Comparison of ENCODE assay signal across 1 cellular context in the genomic region with DNA sequence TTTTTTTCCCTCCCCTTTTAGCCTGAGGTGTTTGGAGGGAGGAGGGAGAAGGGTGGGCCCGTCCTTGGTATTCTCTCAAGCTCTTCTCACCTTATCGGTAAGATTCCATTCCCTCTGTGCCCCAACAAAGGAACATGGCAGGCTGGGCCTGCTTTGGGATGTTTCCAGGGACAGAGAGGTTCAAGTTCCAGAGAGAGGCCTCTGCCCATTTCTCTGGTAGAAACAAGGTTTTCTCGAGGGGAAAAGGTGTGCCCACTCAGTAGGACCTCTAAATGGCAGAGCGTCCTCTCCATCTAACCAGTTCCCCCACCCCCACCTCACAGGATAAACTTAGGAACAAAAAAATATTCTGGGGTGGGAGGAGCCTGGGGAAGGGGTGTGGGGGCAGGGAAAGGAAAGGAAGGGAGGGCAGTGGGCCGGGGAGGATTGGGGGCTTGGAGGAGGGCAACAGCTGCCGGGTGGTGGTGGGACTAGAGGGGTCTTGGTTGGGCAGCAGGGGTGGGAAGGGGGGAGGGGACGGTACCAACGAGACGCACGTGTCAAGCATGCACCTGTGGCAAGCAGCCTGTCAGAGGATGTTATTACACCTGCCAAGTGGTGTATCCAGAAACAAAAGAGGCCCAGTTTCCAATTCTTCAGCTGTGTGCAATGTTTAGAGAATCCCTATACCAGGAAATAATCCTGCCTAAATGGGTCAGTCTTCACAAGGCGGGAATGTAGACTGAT.
TF ChIP-seq lines count a peak whose summit lies in the region.

No MANE protein-coding gene starts in this region.

TF ChIP-seq in HepG2, 621 proteins besides CTCF, POLR2A, EP300 and RAD21 (continued from another document and continues in another):
- TF ChIP-seq, protein P1, sequence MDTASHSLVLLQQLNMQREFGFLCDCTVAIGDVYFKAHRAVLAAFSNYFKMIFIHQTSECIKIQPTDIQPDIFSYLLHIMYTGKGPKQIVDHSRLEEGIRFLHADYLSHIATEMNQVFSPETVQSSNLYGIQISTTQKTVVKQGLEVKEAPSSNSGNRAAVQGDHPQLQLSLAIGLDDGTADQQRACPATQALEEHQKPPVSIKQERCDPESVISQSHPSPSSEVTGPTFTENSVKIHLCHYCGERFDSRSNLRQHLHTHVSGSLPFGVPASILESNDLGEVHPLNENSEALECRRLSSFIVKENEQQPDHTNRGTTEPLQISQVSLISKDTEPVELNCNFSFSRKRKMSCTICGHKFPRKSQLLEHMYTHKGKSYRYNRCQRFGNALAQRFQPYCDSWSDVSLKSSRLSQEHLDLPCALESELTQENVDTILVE (CRISPR knock-in tag; IDR thresholded peaks at IDR 0.05): no peak
- TF ChIP-seq ZNF205 (CRISPR knock-in tag; IDR thresholded peaks at IDR 0.05) (no peak), SP5 (CRISPR knock-in tag; IDR thresholded peaks at IDR 0.05; ENCODE audit: borderline replicate concordance, low read depth) (0 out of 2 replicates have a peak, but pooled peaks have one; percentile 25), NFE2 (CRISPR knock-in tag; IDR thresholded peaks at IDR 0.05) (no peak), ZEB1 (IDR thresholded peaks at IDR 0.05; ENCODE audit: insufficient replicate concordance, low read depth) (peak; percentile 16), ZNF556 (CRISPR knock-in tag; IDR thresholded peaks at IDR 0.05; ENCODE audit: borderline replicate concordance) (no peak), ZNF724P (CRISPR knock-in tag; IDR thresholded peaks at IDR 0.05; ENCODE audit: borderline replicate concordance) (no peak), ZSCAN21 (CRISPR knock-in tag; IDR thresholded peaks at IDR 0.05; ENCODE audit: borderline replicate concordance) (no peak), TSC22D2 (CRISPR knock-in tag; IDR thresholded peaks at IDR 0.05; ENCODE audit: borderline replicate concordance) (no peak), MAZ (IDR thresholded peaks at IDR 0.05; ENCODE audit: borderline replicate concordance, low read depth, low read length) (no peak; the same call in 1 of the 2 replicates), MAZ (CRISPR knock-in tag; IDR thresholded peaks at IDR 0.05; ENCODE audit: low read depth) (no peak), ZFP36L2 (CRISPR knock-in tag; IDR thresholded peaks at IDR 0.05) (no peak), ATF7-NPFF (CRISPR knock-in tag; IDR thresholded peaks at IDR 0.05; ENCODE audit: low read depth) (no peak), XRCC5 (optimal IDR thresholded peaks at IDR 0.05; ENCODE audit: low read length) (peak; percentile 44), RNF2 (conservative IDR thresholded peaks at IDR 0.05; ENCODE audit: low read depth) (no peak), SSRP1 (CRISPR knock-in tag; IDR thresholded peaks at IDR 0.05) (no peak; the same call in 1 of the 2 replicates), KDM5B (CRISPR knock-in tag; IDR thresholded peaks at IDR 0.05; ENCODE audit: borderline replicate concordance) (peak; percentile 64; the same call in 1 of the 2 replicates), SMYD3 (CRISPR knock-in tag; IDR thresholded peaks at IDR 0.05) (no peak), ARNT2 (CRISPR knock-in tag; IDR thresholded peaks at IDR 0.05; ENCODE audit: low read depth) (no peak), DMAP1 (CRISPR knock-in tag; IDR thresholded peaks at IDR 0.05) (no peak), NCOA5 (CRISPR knock-in tag; IDR thresholded peaks at IDR 0.05) (no peak), POLR2AphosphoS5 (IDR thresholded peaks at IDR 0.05; ENCODE audit: low read depth, low read length) (peak; percentile 56; the same call in 1 of the 2 replicates), FLYWCH1 (CRISPR knock-in tag; IDR thresholded peaks at IDR 0.05) (no peak), RARA (CRISPR knock-in tag; IDR thresholded peaks at IDR 0.05) (no peak), MED13 (CRISPR knock-in tag; IDR thresholded peaks at IDR 0.05) (no peak), ZNF282 (IDR thresholded peaks at IDR 0.05; ENCODE audit: partially characterized antibody) (no peak), TAF15 (IDR thresholded peaks at IDR 0.05; ENCODE audit: low read depth, low read length, poor library complexity, severe bottlenecking) (no peak), ZFX (CRISPR knock-in tag; IDR thresholded peaks at IDR 0.05; ENCODE audit: low read depth) (0 out of 2 replicates have a peak, but pooled peaks have one; percentile 29), ZNF792 (CRISPR knock-in tag; IDR thresholded peaks at IDR 0.05) (no peak), GATA4 (IDR thresholded peaks at IDR 0.05; ENCODE audit: borderline replicate concordance, low read depth) (no peak; the same call in 1 of the 2 replicates), ZSCAN22 (CRISPR knock-in tag; IDR thresholded peaks at IDR 0.05) (no peak), HES4 (CRISPR knock-in tag; IDR thresholded peaks at IDR 0.05; ENCODE audit: borderline replicate concordance) (no peak)
- TF ChIP-seq, protein P2, sequence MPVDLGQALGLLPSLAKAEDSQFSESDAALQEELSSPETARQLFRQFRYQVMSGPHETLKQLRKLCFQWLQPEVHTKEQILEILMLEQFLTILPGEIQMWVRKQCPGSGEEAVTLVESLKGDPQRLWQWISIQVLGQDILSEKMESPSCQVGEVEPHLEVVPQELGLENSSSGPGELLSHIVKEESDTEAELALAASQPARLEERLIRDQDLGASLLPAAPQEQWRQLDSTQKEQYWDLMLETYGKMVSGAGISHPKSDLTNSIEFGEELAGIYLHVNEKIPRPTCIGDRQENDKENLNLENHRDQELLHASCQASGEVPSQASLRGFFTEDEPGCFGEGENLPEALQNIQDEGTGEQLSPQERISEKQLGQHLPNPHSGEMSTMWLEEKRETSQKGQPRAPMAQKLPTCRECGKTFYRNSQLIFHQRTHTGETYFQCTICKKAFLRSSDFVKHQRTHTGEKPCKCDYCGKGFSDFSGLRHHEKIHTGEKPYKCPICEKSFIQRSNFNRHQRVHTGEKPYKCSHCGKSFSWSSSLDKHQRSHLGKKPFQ (CRISPR knock-in tag; IDR thresholded peaks at IDR 0.05; ENCODE audit: insufficient replicate concordance): no peak
- TF ChIP-seq, protein P3, sequence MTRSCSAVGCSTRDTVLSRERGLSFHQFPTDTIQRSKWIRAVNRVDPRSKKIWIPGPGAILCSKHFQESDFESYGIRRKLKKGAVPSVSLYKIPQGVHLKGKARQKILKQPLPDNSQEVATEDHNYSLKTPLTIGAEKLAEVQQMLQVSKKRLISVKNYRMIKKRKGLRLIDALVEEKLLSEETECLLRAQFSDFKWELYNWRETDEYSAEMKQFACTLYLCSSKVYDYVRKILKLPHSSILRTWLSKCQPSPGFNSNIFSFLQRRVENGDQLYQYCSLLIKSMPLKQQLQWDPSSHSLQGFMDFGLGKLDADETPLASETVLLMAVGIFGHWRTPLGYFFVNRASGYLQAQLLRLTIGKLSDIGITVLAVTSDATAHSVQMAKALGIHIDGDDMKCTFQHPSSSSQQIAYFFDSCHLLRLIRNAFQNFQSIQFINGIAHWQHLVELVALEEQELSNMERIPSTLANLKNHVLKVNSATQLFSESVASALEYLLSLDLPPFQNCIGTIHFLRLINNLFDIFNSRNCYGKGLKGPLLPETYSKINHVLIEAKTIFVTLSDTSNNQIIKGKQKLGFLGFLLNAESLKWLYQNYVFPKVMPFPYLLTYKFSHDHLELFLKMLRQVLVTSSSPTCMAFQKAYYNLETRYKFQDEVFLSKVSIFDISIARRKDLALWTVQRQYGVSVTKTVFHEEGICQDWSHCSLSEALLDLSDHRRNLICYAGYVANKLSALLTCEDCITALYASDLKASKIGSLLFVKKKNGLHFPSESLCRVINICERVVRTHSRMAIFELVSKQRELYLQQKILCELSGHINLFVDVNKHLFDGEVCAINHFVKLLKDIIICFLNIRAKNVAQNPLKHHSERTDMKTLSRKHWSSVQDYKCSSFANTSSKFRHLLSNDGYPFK (CRISPR knock-in tag; IDR thresholded peaks at IDR 0.05; ENCODE audit: borderline replicate concordance): no peak
- TF ChIP-seq, protein P4, sequence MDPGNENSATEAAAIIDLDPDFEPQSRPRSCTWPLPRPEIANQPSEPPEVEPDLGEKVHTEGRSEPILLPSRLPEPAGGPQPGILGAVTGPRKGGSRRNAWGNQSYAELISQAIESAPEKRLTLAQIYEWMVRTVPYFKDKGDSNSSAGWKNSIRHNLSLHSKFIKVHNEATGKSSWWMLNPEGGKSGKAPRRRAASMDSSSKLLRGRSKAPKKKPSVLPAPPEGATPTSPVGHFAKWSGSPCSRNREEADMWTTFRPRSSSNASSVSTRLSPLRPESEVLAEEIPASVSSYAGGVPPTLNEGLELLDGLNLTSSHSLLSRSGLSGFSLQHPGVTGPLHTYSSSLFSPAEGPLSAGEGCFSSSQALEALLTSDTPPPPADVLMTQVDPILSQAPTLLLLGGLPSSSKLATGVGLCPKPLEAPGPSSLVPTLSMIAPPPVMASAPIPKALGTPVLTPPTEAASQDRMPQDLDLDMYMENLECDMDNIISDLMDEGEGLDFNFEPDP (CRISPR knock-in tag; conservative IDR thresholded peaks at IDR 0.05): no peak
- TF ChIP-seq, protein P5, sequence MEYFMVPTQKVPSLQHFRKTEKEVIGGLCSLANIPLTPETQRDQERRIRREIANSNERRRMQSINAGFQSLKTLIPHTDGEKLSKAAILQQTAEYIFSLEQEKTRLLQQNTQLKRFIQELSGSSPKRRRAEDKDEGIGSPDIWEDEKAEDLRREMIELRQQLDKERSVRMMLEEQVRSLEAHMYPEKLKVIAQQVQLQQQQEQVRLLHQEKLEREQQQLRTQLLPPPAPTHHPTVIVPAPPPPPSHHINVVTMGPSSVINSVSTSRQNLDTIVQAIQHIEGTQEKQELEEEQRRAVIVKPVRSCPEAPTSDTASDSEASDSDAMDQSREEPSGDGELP (IDR thresholded peaks at IDR 0.05; ENCODE audit: borderline replicate concordance, low read depth): peak; percentile 10; the same call in 1 of the 2 replicates
- TF ChIP-seq, protein P6, sequence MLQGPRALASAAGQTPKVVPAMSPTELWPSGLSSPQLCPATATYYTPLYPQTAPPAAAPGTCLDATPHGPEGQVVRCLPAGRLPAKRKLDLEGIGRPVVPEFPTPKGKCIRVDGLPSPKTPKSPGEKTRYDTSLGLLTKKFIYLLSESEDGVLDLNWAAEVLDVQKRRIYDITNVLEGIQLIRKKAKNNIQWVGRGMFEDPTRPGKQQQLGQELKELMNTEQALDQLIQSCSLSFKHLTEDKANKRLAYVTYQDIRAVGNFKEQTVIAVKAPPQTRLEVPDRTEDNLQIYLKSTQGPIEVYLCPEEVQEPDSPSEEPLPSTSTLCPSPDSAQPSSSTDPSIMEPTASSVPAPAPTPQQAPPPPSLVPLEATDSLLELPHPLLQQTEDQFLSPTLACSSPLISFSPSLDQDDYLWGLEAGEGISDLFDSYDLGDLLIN (CRISPR knock-in tag; IDR thresholded peaks at IDR 0.05; ENCODE audit: borderline replicate concordance): no peak
- TF ChIP-seq, protein P7, sequence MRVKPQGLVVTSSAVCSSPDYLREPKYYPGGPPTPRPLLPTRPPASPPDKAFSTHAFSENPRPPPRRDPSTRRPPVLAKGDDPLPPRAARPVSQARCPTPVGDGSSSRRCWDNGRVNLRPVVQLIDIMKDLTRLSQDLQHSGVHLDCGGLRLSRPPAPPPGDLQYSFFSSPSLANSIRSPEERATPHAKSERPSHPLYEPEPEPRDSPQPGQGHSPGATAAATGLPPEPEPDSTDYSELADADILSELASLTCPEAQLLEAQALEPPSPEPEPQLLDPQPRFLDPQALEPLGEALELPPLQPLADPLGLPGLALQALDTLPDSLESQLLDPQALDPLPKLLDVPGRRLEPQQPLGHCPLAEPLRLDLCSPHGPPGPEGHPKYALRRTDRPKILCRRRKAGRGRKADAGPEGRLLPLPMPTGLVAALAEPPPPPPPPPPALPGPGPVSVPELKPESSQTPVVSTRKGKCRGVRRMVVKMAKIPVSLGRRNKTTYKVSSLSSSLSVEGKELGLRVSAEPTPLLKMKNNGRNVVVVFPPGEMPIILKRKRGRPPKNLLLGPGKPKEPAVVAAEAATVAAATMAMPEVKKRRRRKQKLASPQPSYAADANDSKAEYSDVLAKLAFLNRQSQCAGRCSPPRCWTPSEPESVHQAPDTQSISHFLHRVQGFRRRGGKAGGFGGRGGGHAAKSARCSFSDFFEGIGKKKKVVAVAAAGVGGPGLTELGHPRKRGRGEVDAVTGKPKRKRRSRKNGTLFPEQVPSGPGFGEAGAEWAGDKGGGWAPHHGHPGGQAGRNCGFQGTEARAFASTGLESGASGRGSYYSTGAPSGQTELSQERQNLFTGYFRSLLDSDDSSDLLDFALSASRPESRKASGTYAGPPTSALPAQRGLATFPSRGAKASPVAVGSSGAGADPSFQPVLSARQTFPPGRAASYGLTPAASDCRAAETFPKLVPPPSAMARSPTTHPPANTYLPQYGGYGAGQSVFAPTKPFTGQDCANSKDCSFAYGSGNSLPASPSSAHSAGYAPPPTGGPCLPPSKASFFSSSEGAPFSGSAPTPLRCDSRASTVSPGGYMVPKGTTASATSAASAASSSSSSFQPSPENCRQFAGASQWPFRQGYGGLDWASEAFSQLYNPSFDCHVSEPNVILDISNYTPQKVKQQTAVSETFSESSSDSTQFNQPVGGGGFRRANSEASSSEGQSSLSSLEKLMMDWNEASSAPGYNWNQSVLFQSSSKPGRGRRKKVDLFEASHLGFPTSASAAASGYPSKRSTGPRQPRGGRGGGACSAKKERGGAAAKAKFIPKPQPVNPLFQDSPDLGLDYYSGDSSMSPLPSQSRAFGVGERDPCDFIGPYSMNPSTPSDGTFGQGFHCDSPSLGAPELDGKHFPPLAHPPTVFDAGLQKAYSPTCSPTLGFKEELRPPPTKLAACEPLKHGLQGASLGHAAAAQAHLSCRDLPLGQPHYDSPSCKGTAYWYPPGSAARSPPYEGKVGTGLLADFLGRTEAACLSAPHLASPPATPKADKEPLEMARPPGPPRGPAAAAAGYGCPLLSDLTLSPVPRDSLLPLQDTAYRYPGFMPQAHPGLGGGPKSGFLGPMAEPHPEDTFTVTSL (CRISPR knock-in tag; IDR thresholded peaks at IDR 0.05; ENCODE audit: borderline replicate concordance): no peak; the same call in 1 of the 2 replicates
- TF ChIP-seq, protein P8, sequence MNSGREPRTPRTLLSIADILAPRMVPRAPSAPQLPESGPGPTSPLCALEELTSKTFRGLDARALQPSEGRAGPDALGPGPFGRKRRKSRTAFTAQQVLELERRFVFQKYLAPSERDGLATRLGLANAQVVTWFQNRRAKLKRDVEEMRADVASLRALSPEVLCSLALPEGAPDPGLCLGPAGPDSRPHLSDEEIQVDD (CRISPR knock-in tag; IDR thresholded peaks at IDR 0.05; ENCODE audit: borderline replicate concordance): no peak
- TF ChIP-seq, protein P9, sequence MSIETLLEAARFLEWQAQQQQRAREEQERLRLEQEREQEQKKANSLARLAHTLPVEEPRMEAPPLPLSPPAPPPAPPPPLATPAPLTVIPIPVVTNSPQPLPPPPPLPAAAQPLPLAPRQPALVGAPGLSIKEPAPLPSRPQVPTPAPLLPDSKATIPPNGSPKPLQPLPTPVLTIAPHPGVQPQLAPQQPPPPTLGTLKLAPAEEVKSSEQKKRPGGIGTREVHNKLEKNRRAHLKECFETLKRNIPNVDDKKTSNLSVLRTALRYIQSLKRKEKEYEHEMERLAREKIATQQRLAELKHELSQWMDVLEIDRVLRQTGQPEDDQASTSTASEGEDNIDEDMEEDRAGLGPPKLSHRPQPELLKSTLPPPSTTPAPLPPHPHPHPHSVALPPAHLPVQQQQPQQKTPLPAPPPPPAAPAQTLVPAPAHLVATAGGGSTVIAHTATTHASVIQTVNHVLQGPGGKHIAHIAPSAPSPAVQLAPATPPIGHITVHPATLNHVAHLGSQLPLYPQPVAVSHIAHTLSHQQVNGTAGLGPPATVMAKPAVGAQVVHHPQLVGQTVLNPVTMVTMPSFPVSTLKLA (IDR thresholded peaks at IDR 0.05): no peak
- TF ChIP-seq, protein P10, sequence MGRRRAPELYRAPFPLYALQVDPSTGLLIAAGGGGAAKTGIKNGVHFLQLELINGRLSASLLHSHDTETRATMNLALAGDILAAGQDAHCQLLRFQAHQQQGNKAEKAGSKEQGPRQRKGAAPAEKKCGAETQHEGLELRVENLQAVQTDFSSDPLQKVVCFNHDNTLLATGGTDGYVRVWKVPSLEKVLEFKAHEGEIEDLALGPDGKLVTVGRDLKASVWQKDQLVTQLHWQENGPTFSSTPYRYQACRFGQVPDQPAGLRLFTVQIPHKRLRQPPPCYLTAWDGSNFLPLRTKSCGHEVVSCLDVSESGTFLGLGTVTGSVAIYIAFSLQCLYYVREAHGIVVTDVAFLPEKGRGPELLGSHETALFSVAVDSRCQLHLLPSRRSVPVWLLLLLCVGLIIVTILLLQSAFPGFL (CRISPR knock-in tag; IDR thresholded peaks at IDR 0.05): no peak
